Comparison of ENCODE assay signal across 15 cellular contexts in genomic region chr11:66846671-66847091, GRCh38. TPM values are rescaled to one million over a fixed set of nuclear protein-coding genes. Genes with fewer than 3 reads are reported as not detected.
DNase-seq lines count a peak whose midpoint lies in the region; ATAC-seq and TF ChIP-seq lines count a peak whose summit lies in the region.
"Had no signal": no experiment of that assay in that cellular context is flagged by ENCODE, and none has a peak within 500 bp of the region (broad histone marks: within the 10 kb centered on the region; RNA-seq: fewer than 3 reads in every experiment).

No MANE protein-coding gene starts in this region.

- POLR2A ChIA-PET in PC-9 (lab: Charles Lee; ENCODE audit: unreplicated experiment) = no interaction called here

- peak overlapping the region; percentile 66 for H3K27ac ChIP-seq in PC-9
- H3K27ac ChIP-seq in sigmoid colon = no peak overlapping the region
- H3K27ac ChIP-seq: heart left ventricle, Peyer's patch had no signal

- no peak overlapping the region for H2AFZ ChIP-seq in PC-9

- H3K9me3 ChIP-seq in PC-9 (ENCODE audit: insufficient read depth, low read depth) = no peaks in the 10 kb centered on the region
- no peaks in the 10 kb centered on the region for H3K9me3 ChIP-seq in sigmoid colon
- H3K9me3 ChIP-seq: heart left ventricle, Peyer's patch had no signal

- peak overlapping the region; percentile 91 for H3K4me2 ChIP-seq in PC-9

- H3K4me1 ChIP-seq in PC-9 (replicated peaks; ENCODE audit: insufficient read depth) (peaks cover 53% of the 10 kb centered on the region), sigmoid colon (peaks cover 0 to 26% (median 21%) of the 10 kb centered on the region in 4 donors)

- H3K79me2 ChIP-seq in PC-9 (ENCODE audit: low read depth) = peaks cover 46% of the 10 kb centered on the region

- peaks cover 41% of the 10 kb centered on the region for H3F3A ChIP-seq in PC-9 (ENCODE audit: insufficient read depth, low read depth)

- H3K4me3 ChIP-seq in PC-9 (no peak overlapping the region), sigmoid colon (no peak overlapping the region)
- H3K4me3 ChIP-seq: heart left ventricle, Peyer's patch had no signal

- TF ChIP-seq CTCF in PC-9 (conservative IDR thresholded peaks at IDR 0.05) (no peak), sigmoid colon (IDR thresholded peaks at IDR 0.05) (no peak)

- H3K9me2 ChIP-seq in PC-9 (ENCODE audit: insufficient read depth) = no peaks in the 10 kb centered on the region

- WGBS in sigmoid colon, 2 donors = 92 to 94% methylated on average over 4 of the region's 4 CpGs

- no peak for TF ChIP-seq POLR2A in sigmoid colon (IDR thresholded peaks at IDR 0.05)

- H4K20me1 ChIP-seq in PC-9 (ENCODE audit: insufficient read depth) = peaks cover 7% of the 10 kb centered on the region; the same call in 1 of the 2 replicates

- TF ChIP-seq EP300 in sigmoid colon (IDR thresholded peaks at IDR 0.05) = no peak

- ATAC-seq in esophagus mucosa = peak; percentile 13
- no peak for ATAC-seq in GM21390 (IDR thresholded peaks at IDR 0.05; ENCODE audit: unreplicated experiment)
- no peak for ATAC-seq in GM19035 (IDR thresholded peaks at IDR 0.05; ENCODE audit: unreplicated experiment)
- ATAC-seq: heart left ventricle had no signal

- peak; percentile 27 for DNase-seq in HCEC 1CT
- peak; percentile 71 to 97 for DNase-seq in PC-9
- peak; percentile 56 for DNase-seq in sigmoid colon
- no peak for DNase-seq in NCI-H1694 (lab: John Stamatoyannopoulos, UW)
- DNase-seq: activated CD4-positive, alpha-beta T cell treated with anti-CD3 and anti-CD28 coated beads, Interleukin-2, amount 10 ng/mL, durations not matched to agents 24 days and 14 days; activated effector memory CD4-positive, alpha-beta T cell treated with anti-CD3 and anti-CD28 coated beads, Interleukin-2, amount 50 U/mL, for 16 hours; NCI-H1694 treated with DMSO at 0.1 percent for 48 hours; NCI-H526; retina; stimulated activated CD4-positive, alpha-beta T cell treated with anti-CD3 and anti-CD28 coated beads, Interleukin-4, amount 100 ng/mL, for 1 hour had no signal

- BruUV-seq in PC-9 (replicated peaks; lab: Mats Ljungman, UMichigan) = no TSS peak

- H3K36me3 ChIP-seq in PC-9 (ENCODE audit: low read depth) = peaks cover 7% of the 10 kb centered on the region; the same call in 1 of the 2 replicates
- H3K36me3 ChIP-seq in sigmoid colon = peaks cover 0 to 30% (median 7%) of the 10 kb centered on the region in 4 donors

- CTCF ChIA-PET in PC-9 (lab: Charles Lee) = interaction anchor here (0.5 to 1.0 kb wide), 2 partner anchors 9 to 14 kb away, joined by 4 to 8 read pairs; no protein-coding TSS in a partner anchor

- intact Hi-C loops in PC-9 (cut with micrococcal nuclease; ENCODE audit: unreplicated experiment) (loop anchor here (2.0 to 10.0 kb wide), 3 partner anchors 176 to 528 kb away; partner anchors contain the start of genes CLCF1, RHOD and SYT12), sigmoid colon (cut with DNase I) (no loop called here)

- H3K27me3 ChIP-seq in PC-9 (ENCODE audit: insufficient read depth, low read depth) (no peaks in the 10 kb centered on the region), sigmoid colon (no peaks in the 10 kb centered on the region)
- H3K27me3 ChIP-seq: heart left ventricle, Peyer's patch had no signal

RNA-seq across cellular contexts. Expression of gene RCE1, which starts 3.4 kb away (rescaled TPM):
- total RNA-seq in PC-9 (2021) (42.1 and 42.9 TPM in 2 replicates), esophagus mucosa (14.5 TPM), sigmoid colon (10 to 100 TPM in 1 of 4 donors, 1 to 10 TPM in 3; 6.1 to 23.0 (median 9.1) TPM)
- 10 to 100 TPM in 1 of 3 donors, 1 to 10 TPM in 2; 7.8 to 21.8 (median 8.3) TPM for polyA plus RNA-seq in sigmoid colon

RNA-seq across cellular contexts. Expression of gene LRFN4, which starts 10.2 kb away (rescaled TPM):
- total RNA-seq in PC-9 (2021) (13.8 and 26.6 TPM in 2 replicates), esophagus mucosa (8.6 TPM), sigmoid colon (1 to 10 TPM; 4.2 to 6.8 (median 4.4) TPM)
- 10 to 100 TPM in 1 of 3 donors, 1 to 10 TPM in 2; 4.2 to 32.2 (median 8.3) TPM for polyA plus RNA-seq in sigmoid colon
